Comparison of ENCODE assay signal across 8 cellular contexts in the genomic region with DNA sequence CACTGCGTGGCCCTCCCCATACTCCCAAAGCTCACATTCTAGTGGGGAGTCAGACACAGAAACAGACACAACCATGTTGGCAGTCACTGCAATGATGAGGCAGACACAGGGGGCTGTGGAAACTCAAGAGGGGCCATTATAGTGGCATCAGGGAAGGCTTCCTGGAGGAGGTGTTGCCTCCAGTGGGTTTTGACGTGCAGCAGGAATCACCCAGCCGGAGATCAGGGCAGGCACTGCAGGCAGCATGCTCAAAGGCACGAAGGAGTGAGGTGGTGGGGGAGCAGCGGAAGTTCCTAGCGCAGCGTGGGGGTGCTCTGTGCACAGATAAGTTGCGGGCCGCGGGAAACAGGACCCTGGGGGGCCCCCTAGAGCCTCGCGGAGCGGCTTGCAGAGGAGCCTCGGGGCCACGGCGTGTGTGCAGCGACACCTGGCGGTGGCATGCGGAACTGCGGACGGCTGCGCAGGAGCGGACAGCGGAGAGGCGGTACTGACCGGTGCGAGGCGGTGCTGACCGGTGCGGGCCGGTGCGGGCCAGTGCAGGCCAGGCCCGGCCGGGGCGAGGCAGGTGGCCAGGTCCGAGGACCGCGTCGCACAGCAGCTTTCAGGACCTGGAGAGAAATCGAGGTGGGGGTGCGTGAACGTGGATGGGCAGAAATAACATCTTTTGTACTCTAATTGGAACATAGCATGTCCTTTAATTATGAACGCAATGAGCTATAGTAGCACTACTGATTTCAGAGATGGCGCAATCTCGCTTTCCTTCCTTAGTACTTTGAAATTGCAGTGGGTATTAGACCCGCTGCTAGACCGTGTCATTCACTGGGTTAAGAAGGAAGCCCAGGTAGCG.
DNase-seq lines count a peak whose midpoint lies in the region; ATAC-seq and TF ChIP-seq lines count a peak whose summit lies in the region.

No MANE protein-coding gene starts in this region.

- H3K27ac Mint-ChIP-seq in activated naive CD8-positive, alpha-beta T cell treated with anti-CD3 and anti-CD28 coated beads for 36 hours: no peak overlapping the region

- TF ChIP-seq CTCF in GM13976 (IDR thresholded peaks at IDR 0.05; ENCODE audit: borderline replicate concordance, control extremely low read depth, extremely low read depth, insufficient read depth, missing control alignments) (peak; percentile 100), psoas muscle (IDR thresholded peaks at IDR 0.05) (peak; percentile 100), vagina (IDR thresholded peaks at IDR 0.05) (peak; percentile 98 to 100 (median 99))

- no peak for TF ChIP-seq POLR2A in vagina (IDR thresholded peaks at IDR 0.05)

- H3K4me3 ChIP-seq in psoas muscle (no peak overlapping the region), vagina (peak overlapping the region in 1 of 2 donors; percentile 27)

- peaks cover 4% of the 10 kb centered on the region for H3K4me1 ChIP-seq in psoas muscle
- H3K4me1 ChIP-seq in vagina: peaks cover 17% of the 10 kb centered on the region

- H3K9me3 Mint-ChIP-seq in activated naive CD8-positive, alpha-beta T cell treated with anti-CD3 and anti-CD28 coated beads for 36 hours: no peaks in the 10 kb centered on the region

- peak; percentile 78 to 87 (median 84) for ATAC-seq in psoas muscle

- DNase-seq in 8988T: peak; percentile 99
- DNase-seq in GM13976 (ENCODE audit: low spot score): peak; percentile 91
- DNase-seq in HT-29 (ENCODE audit: low spot score): peak; percentile 61
- peak; percentile 68 for DNase-seq in SW480 (ENCODE audit: low spot score)
- peak; percentile 84 for DNase-seq in activated naive CD8-positive, alpha-beta T cell treated with anti-CD3 and anti-CD28 coated beads for 36 hours
- peak; percentile 90 for DNase-seq in cardiac septum (ENCODE audit: low spot score)
- DNase-seq in psoas muscle: peak; percentile 75 to 89
- no peak for DNase-seq in vagina (ENCODE audit: extremely low spot score in 2 of 2)

- H3K27me3 ChIP-seq in psoas muscle (ENCODE audit: insufficient read depth in 3 of 3, low read length in 2 of 3): peaks cover 0 to 19% (median 5%) of the 10 kb centered on the region in 3 donors
- H3K27me3 ChIP-seq in vagina: no peaks in the 10 kb centered on the region

- no peak overlapping the region for H3K4me3 Mint-ChIP-seq in activated naive CD8-positive, alpha-beta T cell treated with anti-CD3 and anti-CD28 coated beads for 36 hours

- intact Hi-C loops in cardiac septum (cut with DNase I) (loop anchor here (10.0 kb wide), 1 partner anchor 474 kb away; a partner anchor contains a TSS), psoas muscle (cut with DNase I) (loop anchor here in 1 of 2 donors (5.0 kb wide), 1 partner anchor 433 kb away; no protein-coding TSS in a partner anchor), vagina (cut with DNase I) (loop anchor here (2.0 kb wide), 1 partner anchor 156 kb away; no protein-coding TSS in a partner anchor)

- H3K27ac ChIP-seq in psoas muscle: no peak overlapping the region
- H3K27ac ChIP-seq in vagina: no peak overlapping the region

- H3K27me3 Mint-ChIP-seq in activated naive CD8-positive, alpha-beta T cell treated with anti-CD3 and anti-CD28 coated beads for 36 hours: peaks cover 20% of the 10 kb centered on the region

- in situ Hi-C loops in GM13976 (cut with MboI; ENCODE audit: low sequenced_read_pairs, unreplicated experiment): loop anchor here (10.0 kb wide), 1 partner anchor 234 kb away; a partner anchor contains a TSS

- H3K9me3 ChIP-seq in psoas muscle (no peaks in the 10 kb centered on the region), vagina (no peaks in the 10 kb centered on the region)

- 16 to 19% (median 18%) methylated on average over 48 of the region's 48 CpGs for WGBS in psoas muscle, 3 donors

- peaks cover 31% of the 10 kb centered on the region for H3K4me1 Mint-ChIP-seq in activated naive CD8-positive, alpha-beta T cell treated with anti-CD3 and anti-CD28 coated beads for 36 hours

- H3K36me3 Mint-ChIP-seq in activated naive CD8-positive, alpha-beta T cell treated with anti-CD3 and anti-CD28 coated beads for 36 hours: no peaks in the 10 kb centered on the region

- H3K36me3 ChIP-seq in psoas muscle (ENCODE audit: insufficient read depth in 1 of 2, low read depth in 1 of 2) (no peaks in the 10 kb centered on the region), vagina (no peaks in the 10 kb centered on the region)

Comparison
In these comparisons a context has a peak if more than half of its experiments do, and no peak if none do; other contexts are left out.
1. DNase-seq: peak in 8988T (single experiment), GM13976 (single experiment), HT-29 (single experiment), SW480 (single experiment), activated naive CD8-positive, alpha-beta T cell treated with anti-CD3 and anti-CD28 coated beads for 36 hours (single experiment), cardiac septum (single experiment) and psoas muscle (2 of 2); none in vagina (0 of 2).
2. Peak in every context shown above with its lines, with median percentiles within 50 percentile points of each other: CTCF ChIP-seq.